ENCODE assay signal across 9 cellular contexts in the genomic region with DNA sequence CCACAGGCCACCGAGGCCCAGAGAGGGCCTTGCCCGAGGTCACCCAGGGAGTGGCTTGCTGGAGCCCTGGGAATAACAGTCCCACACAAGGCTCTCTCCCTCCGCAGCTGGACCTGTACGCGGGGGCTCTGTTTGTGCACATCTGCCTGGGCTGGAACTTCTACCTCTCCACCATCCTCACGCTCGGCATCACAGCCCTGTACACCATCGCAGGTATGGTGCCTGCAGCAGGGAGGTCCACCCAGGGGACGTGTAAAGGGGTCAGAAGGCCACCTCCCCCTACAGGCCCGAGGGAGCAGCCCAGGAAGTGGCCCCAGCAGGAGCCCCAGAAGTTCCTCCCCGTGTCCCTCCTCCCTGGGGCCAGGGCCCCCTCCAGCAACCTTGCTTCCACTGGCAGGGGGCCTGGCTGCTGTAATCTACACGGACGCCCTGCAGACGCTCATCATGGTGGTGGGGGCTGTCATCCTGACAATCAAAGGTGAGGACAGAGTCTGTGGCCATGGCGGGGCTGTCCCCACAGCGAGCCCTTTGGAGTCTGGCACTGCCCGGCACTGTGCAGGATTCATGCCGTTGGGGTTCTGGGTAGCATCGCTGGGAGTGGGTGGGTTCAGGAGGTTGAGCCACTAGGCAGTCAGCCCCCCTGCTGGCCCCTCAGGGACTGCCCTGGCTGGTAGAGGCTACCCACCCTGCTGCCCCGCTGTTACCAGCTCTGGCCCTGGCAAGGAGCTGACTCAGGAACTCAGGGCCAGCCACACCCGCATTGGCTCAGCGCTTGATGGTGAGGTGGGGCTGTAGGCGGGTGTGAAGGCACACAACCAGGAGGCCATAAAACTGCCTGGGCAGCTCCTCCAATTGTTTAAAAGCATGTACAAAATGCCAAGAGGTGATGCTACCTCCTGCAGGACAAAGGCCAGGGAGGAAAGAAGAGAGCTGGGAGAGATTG. TPM values are rescaled to one million over a fixed set of nuclear protein-coding genes. Genes with fewer than 3 reads are reported as not detected.
DNase-seq lines count a peak whose midpoint lies in the region; TF ChIP-seq lines count a peak whose summit lies in the region.
"Had no signal": no experiment of that assay in that cellular context is flagged by ENCODE, and none has a peak within 500 bp of the region (broad histone marks: within the 10 kb centered on the region; RNA-seq: fewer than 3 reads in every experiment).

No MANE protein-coding gene starts in this region.

- no peak overlapping the region for H3K9ac ChIP-seq in mesendoderm (ENCODE audit: low read length)

- H3K36me3 ChIP-seq in mesendoderm (ENCODE audit: control insufficient read depth, insufficient read depth, low read length) = peaks cover 3% of the 10 kb centered on the region

- no peak for TF ChIP-seq CTCF in astrocyte of the spinal cord (IDR thresholded peaks at IDR 0.05; ENCODE audit: low read depth, low read length)

- H3K4ac ChIP-seq in mesendoderm (ENCODE audit: low read depth, low read length) = no peak overlapping the region

- H3K4me1 ChIP-seq in mesendoderm (ENCODE audit: control insufficient read depth, low read depth, low read length) = peaks cover 4% of the 10 kb centered on the region

- H3K27ac ChIP-seq in mesendoderm (ENCODE audit: low read depth, low read length) = no peak overlapping the region
- H3K27ac ChIP-seq: C4-2B had no signal

- WGBS in mesendoderm (ENCODE audit: extremely low coverage, insufficient coverage, low lambda C conversion rate) = no CpG with 5 or more reads among the region's 23 CpGs

- no peaks in the 10 kb centered on the region for H3K79me2 ChIP-seq in mesendoderm (ENCODE audit: control insufficient read depth, insufficient read depth, low read length)

- H3K56ac ChIP-seq in mesendoderm (ENCODE audit: low read length) = peak overlapping the region; percentile 25

- H4K5ac ChIP-seq in mesendoderm (ENCODE audit: low read length) = no peak overlapping the region

- H4K8ac ChIP-seq in mesendoderm (ENCODE audit: low read depth, low read length) = no peak overlapping the region

- DNase-seq in AG08395 (ENCODE audit: low spot score) = peak; percentile 36
- peak; percentile 82 for DNase-seq in HPDE6-E6E7 (ENCODE audit: extremely low spot score)
- peak; percentile 12 for DNase-seq in astrocyte of the spinal cord (ENCODE audit: low read depth, low spot score)
- DNase-seq in mesendoderm = no peak
- DNase-seq in anterior cingulate cortex (lab: John Stamatoyannopoulos, UW) = no peak
- DNase-seq in NCI-H2227 (lab: John Stamatoyannopoulos, UW; ENCODE audit: unreplicated experiment) = no peak
- DNase-seq in iPS-NIHi7 (ENCODE audit: extremely low spot score) = no peak
- DNase-seq in hypothalamus (lab: John Stamatoyannopoulos, UW) = no peak

- no peak overlapping the region for H2AK5ac ChIP-seq in mesendoderm (ENCODE audit: low read length)

- H2BK5ac ChIP-seq in mesendoderm (ENCODE audit: low read length) = no peak overlapping the region

- in situ Hi-C loops in astrocyte of the spinal cord (cut with HindIII; ENCODE audit: low sequenced_read_pairs) = no loop called here

- H3K4me3 ChIP-seq in astrocyte of the spinal cord (ENCODE audit: low read depth, low read length) (no peak overlapping the region), mesendoderm (ENCODE audit: low read length) (no peak overlapping the region)

- no peaks in the 10 kb centered on the region for H3K27me3 ChIP-seq in mesendoderm (ENCODE audit: insufficient read depth, low read length, poor library complexity)

- no peak overlapping the region for H3K18ac ChIP-seq in mesendoderm (ENCODE audit: low read length)

- H3K4me2 ChIP-seq in mesendoderm (ENCODE audit: low read length) = no peak overlapping the region

- no peaks in the 10 kb centered on the region for H3K79me1 ChIP-seq in mesendoderm (ENCODE audit: low read length)

- no peak overlapping the region for H3K23ac ChIP-seq in mesendoderm (ENCODE audit: low read length)

- no peak overlapping the region for H2BK120ac ChIP-seq in mesendoderm (ENCODE audit: low read depth, low read length)

- H2BK15ac ChIP-seq in mesendoderm (replicated peaks; ENCODE audit: low read depth) = no peak overlapping the region

RNA-seq across cellular contexts. Expression of gene SLC5A10, which starts 17.3 kb away (rescaled TPM):
- 0.04 TPM for polyA plus RNA-seq in mesendoderm (2013, experiment 1 of 2)
- 0.04 TPM for polyA plus RNA-seq in mesendoderm (2013, experiment 2 of 2)

RNA-seq across cellular contexts. Expression of gene FAM83G, which starts 35.3 kb away (rescaled TPM):
- 14.3 TPM for polyA plus RNA-seq in mesendoderm (2013, experiment 1 of 2)
- 14.2 TPM for polyA plus RNA-seq in mesendoderm (2013, experiment 2 of 2)

Comparison
In these comparisons a context has a peak if more than half of its experiments do, and no peak if none do; other contexts are left out.
1. DNase-seq: peak in AG08395 (single experiment), HPDE6-E6E7 (single experiment) and astrocyte of the spinal cord (single experiment); none in mesendoderm (single experiment), anterior cingulate cortex (0 of 58), NCI-H2227 (single experiment), iPS-NIHi7 (single experiment) and hypothalamus (0 of 51).